ENCODE assay signal across 8 cellular contexts in the genomic region with DNA sequence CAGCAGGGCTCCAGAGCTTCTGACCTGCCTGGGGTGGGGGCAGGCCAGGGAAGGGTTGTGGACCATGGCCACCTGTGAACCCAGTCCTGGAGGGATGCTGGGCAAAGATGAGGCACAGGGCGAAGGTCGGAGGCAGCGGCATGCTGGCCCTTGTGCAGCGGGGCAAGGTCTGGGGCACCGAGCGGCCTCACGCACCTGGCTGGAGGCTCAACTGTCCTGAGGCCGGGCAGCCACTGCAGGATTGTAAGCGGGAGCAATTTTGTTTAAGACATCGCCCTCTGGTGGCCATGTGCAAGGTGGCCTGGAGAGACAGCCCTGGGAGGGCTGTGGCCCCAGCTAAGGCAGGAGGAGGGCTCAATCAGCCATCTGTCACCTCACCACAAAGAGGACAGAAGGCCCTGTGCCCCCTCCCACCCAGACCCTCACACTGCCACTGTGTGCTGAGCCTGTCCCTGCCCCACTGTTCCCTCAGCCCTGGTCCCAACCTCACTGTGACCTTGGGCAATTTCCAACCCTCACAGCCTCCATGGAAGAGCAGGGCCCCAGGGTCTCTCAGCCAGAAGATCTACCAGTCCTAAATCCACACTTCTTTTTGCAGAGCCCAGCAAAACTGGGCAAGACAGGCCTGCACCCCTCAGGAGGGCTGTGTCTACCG.
DNase-seq lines count a peak whose midpoint lies in the region; ATAC-seq and TF ChIP-seq lines count a peak whose summit lies in the region.

No MANE protein-coding gene starts in this region.

- TF ChIP-seq CTCF in WERI-Rb-1 (IDR thresholded peaks at IDR 0.05; ENCODE audit: low read depth, low read length): peak; percentile 90

- in situ Hi-C loops in T47D (cut with HindIII; ENCODE audit: low pct_unique_long_range_greater_than_20kb, low sequenced_read_pairs): no loop called here

- no peaks in the 10 kb centered on the region for H3K9me3 ChIP-seq in WERI-Rb-1 (ENCODE audit: severe bottlenecking)

- H3K36me3 ChIP-seq in WERI-Rb-1: no peaks in the 10 kb centered on the region

- H3K27me3 ChIP-seq in WERI-Rb-1 (ENCODE audit: insufficient read depth, low read depth, severe bottlenecking): no peaks in the 10 kb centered on the region

- DNase-seq in DMS79 (lab: John Stamatoyannopoulos, UW) (peak; percentile 33), NCI-H2171 (lab: John Stamatoyannopoulos, UW) (peak; percentile 52), WERI-Rb-1 (peak; percentile 96), T47D (ENCODE audit: low read depth in 1 of 2, low spot score in 1 of 2) (peak; percentile 83 to 92), iris pigment epithelial cell (ENCODE audit: low read depth) (peak; percentile 55)
- peak; percentile 10 to 57 for DNase-seq in stimulated activated CD4-positive, alpha-beta T cell treated with anti-CD3 and anti-CD28 coated beads, Interleukin-1b, Interleukin-23, amount 100 ng/mL, for 1 hour (ENCODE audit: low read depth in 2 of 2)

- H3K27ac ChIP-seq in WERI-Rb-1: peak overlapping the region; percentile 99

- ATAC-seq in HG02678 (IDR thresholded peaks at IDR 0.05; ENCODE audit: unreplicated experiment) (peak; percentile 78), GM21447 (IDR thresholded peaks at IDR 0.05; ENCODE audit: unreplicated experiment) (no peak)

- peak overlapping the region; percentile 33 for H3K4me3 ChIP-seq in WERI-Rb-1 (ENCODE audit: low read depth, low read length)

Comparison
In these comparisons a context has a peak if more than half of its experiments do, and no peak if none do; other contexts are left out.
1. DNase-seq: peak in every context shown above with its lines; median percentile 96 in WERI-Rb-1; 88 in T47D; 55 in iris pigment epithelial cell; 52 in NCI-H2171; 34 in stimulated activated CD4-positive, alpha-beta T cell treated with anti-CD3 and anti-CD28 coated beads, Interleukin-1b, Interleukin-23, amount 100 ng/mL, for 1 hour; 33 in DMS79.